Comparison of ENCODE assay signal across 24 cellular contexts in genomic region chr12:40248034-40248433, GRCh38.
"Had no signal": no experiment of that assay in that cellular context is flagged by ENCODE, and none has a peak within 500 bp of the region (broad histone marks: within the 10 kb centered on the region; RNA-seq: fewer than 3 reads in every experiment).

No MANE protein-coding gene starts in this region.

- H3K27me3 Mint-ChIP-seq: activated CD4-positive, alpha-beta memory T cell treated with anti-CD3 and anti-CD28 coated beads for 36 hours; activated naive CD8-positive, alpha-beta T cell treated with anti-CD3 and anti-CD28 coated beads for 36 hours; effector memory CD8-positive, alpha-beta T cell had no signal

- H3K4me3 ChIP-seq: colonic mucosa, dorsolateral prefrontal cortex, esophagus muscularis mucosa, gastroesophageal sphincter, ovary, psoas muscle, right atrium auricular region, spleen, thyroid gland, upper lobe of right lung had no signal

- H3K36me3 Mint-ChIP-seq: activated CD4-positive, alpha-beta memory T cell treated with anti-CD3 and anti-CD28 coated beads for 36 hours; activated naive CD8-positive, alpha-beta T cell treated with anti-CD3 and anti-CD28 coated beads for 36 hours had no signal

- H3K9me3 ChIP-seq: colonic mucosa, esophagus muscularis mucosa, gastroesophageal sphincter, ovary, psoas muscle, right atrium auricular region, spleen, thyroid gland, upper lobe of right lung had no signal

- H3K27me3 ChIP-seq: colonic mucosa, dorsolateral prefrontal cortex, esophagus muscularis mucosa, gastroesophageal sphincter, neutrophil, ovary, right atrium auricular region, spleen, thyroid gland, upper lobe of right lung had no signal

- H3K27ac ChIP-seq: colonic mucosa, dorsolateral prefrontal cortex, esophagus muscularis mucosa, gastroesophageal sphincter, neutrophil, ovary, psoas muscle, right atrium auricular region, thyroid gland, upper lobe of right lung had no signal

- ATAC-seq: effector memory CD8-positive, alpha-beta T cell; gastroesophageal sphincter; left ventricle myocardium superior; psoas muscle; stimulated activated naive CD8-positive, alpha-beta T cell treated with anti-CD3 and anti-CD28 coated beads, Interleukin-15, Interleukin-2, amounts not matched to agents 100 U/mL and 50 U/mL, for 24 hours; upper lobe of right lung had no signal

- H3K36me3 ChIP-seq: colonic mucosa, ovary, thyroid gland had no signal

- DNase-seq: activated CD4-positive, alpha-beta memory T cell treated with anti-CD3 and anti-CD28 coated beads for 36 hours; activated CD4-positive, alpha-beta T cell treated with anti-CD3 and anti-CD28 coated beads for 48 hours; activated naive CD4-positive, alpha-beta T cell treated with Interleukin-2 at 50 U/mL for 16 hours; activated naive CD8-positive, alpha-beta T cell treated with anti-CD3 and anti-CD28 coated beads for 36 hours; activated T-cell treated with anti-CD3 and anti-CD28 coated beads, Interleukin-2, amount 50 U/mL, for 48 hours; colonic mucosa; dorsolateral prefrontal cortex; effector memory CD8-positive, alpha-beta T cell; head of caudate nucleus; hypothalamus; left ventricle myocardium superior; ovary; psoas muscle; spleen; stimulated activated CD4-positive, alpha-beta T cell treated with anti-CD3 and anti-CD28 coated beads, Interleukin-4, amount 100 ng/mL, for 1 hour; stimulated activated naive CD8-positive, alpha-beta T cell treated with anti-CD3 and anti-CD28 coated beads, Interleukin-15, Interleukin-2, amounts not matched to agents 100 U/mL and 50 U/mL, for 24 hours; thyroid gland; upper lobe of right lung had no signal

- H3K4me1 Mint-ChIP-seq: activated naive CD8-positive, alpha-beta T cell treated with anti-CD3 and anti-CD28 coated beads for 36 hours; nephron had no signal

- H3K9me3 Mint-ChIP-seq: activated CD4-positive, alpha-beta memory T cell treated with anti-CD3 and anti-CD28 coated beads for 36 hours; effector memory CD8-positive, alpha-beta T cell; nephron had no signal

- FAIRE-seq: endothelial cell of umbilical vein had no signal

- H3K4me3 Mint-ChIP-seq: activated CD4-positive, alpha-beta memory T cell treated with anti-CD3 and anti-CD28 coated beads for 36 hours; activated naive CD8-positive, alpha-beta T cell treated with anti-CD3 and anti-CD28 coated beads for 36 hours; effector memory CD8-positive, alpha-beta T cell; nephron had no signal

- H3K27ac Mint-ChIP-seq: activated CD4-positive, alpha-beta memory T cell treated with anti-CD3 and anti-CD28 coated beads for 36 hours; activated naive CD8-positive, alpha-beta T cell treated with anti-CD3 and anti-CD28 coated beads for 36 hours; effector memory CD8-positive, alpha-beta T cell; nephron had no signal

- H3K4me1 ChIP-seq: colonic mucosa, esophagus muscularis mucosa, psoas muscle, right atrium auricular region, thyroid gland, upper lobe of right lung had no signal
